Comparison of ENCODE assay signal across 2 cellular contexts in genomic region chr11:59941091-59941490, GRCh38.
TF ChIP-seq lines count a peak whose summit lies in the region.

No MANE protein-coding gene starts in this region.

TF ChIP-seq in K562, 482 proteins besides CTCF, POLR2A, EP300 and RAD21 (continued from another document):
- TF ChIP-seq MEF2A (IDR thresholded peaks at IDR 0.05; ENCODE audit: control insufficient read depth, low read depth, low read length) = no peak
- no peak for TF ChIP-seq MTA1 (IDR thresholded peaks at IDR 0.05; ENCODE audit: borderline replicate concordance)
- no peak for TF ChIP-seq ZFX (CRISPR knock-in tag; IDR thresholded peaks at IDR 0.05)
- no peak for TF ChIP-seq PURB (CRISPR knock-in tag; IDR thresholded peaks at IDR 0.05; ENCODE audit: low read depth)

TF ChIP-seq in GM12891, 5 proteins besides CTCF, POLR2A, EP300 and RAD21 (continued from another document):
- no peak for TF ChIP-seq POLR2AphosphoS5 (IDR thresholded peaks at IDR 0.05; ENCODE audit: low read depth, low read length)
- no peak for TF ChIP-seq PAX5 (IDR thresholded peaks at IDR 0.05; ENCODE audit: insufficient read depth, low read length, severe bottlenecking)
- TF ChIP-seq SPI1 (IDR thresholded peaks at IDR 0.05; ENCODE audit: low read depth, low read length) = no peak
- TF ChIP-seq POU2F2 (IDR thresholded peaks at IDR 0.05; ENCODE audit: low read depth, low read length) = no peak
TF ChIP-seq in GM12891: peak in this region for 0.
